In the genomic region with DNA sequence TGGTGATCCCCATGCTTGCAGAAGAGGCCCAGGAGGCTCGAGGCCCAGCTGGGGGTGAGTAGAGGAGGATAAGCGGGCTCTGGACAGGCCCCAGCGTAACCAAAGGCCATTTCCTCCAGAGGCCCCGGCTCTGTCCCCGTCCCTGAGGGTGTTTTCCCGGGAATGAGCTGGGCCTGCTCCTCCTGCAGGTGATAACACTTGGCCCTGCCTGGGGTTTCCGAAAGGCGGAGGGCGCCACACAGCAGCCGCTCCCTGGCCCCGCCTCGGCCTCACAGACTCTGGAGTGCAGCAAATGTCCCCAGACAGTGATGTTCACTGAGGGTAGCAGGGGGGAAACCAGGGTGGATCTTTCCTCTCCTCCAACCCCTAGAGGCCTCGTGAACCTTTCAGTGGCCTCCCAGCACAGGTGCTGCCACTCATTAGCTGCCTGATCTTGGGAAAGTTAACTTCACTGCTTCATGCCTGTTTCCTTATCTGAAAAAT, we compare ENCODE assay signal across 11 cellular contexts. TPM values are rescaled to one million over a fixed set of nuclear protein-coding genes. Genes with fewer than 3 reads are reported as not detected.
DNase-seq lines count a peak whose midpoint lies in the region; ATAC-seq and TF ChIP-seq lines count a peak whose summit lies in the region.
"Had no signal": no experiment of that assay in that cellular context is flagged by ENCODE, and none has a peak within 500 bp of the region (broad histone marks: within the 10 kb centered on the region; RNA-seq: fewer than 3 reads in every experiment).

No MANE protein-coding gene starts in this region.

- H3K27me3 ChIP-seq in aorta (ENCODE audit: control insufficient read depth in 1 of 2, insufficient read depth in 2 of 2, low read length in 1 of 2), result no peaks in the 10 kb centered on the region
- H3K27me3 ChIP-seq: foreskin keratinocyte, pancreas had no signal

- no peak for TF ChIP-seq CTCF in progenitor cell of endocrine pancreas (IDR thresholded peaks at IDR 0.05; ENCODE audit: unreplicated experiment)

- no peaks in the 10 kb centered on the region for H3K9me3 Mint-ChIP-seq in activated naive CD4-positive, alpha-beta T cell treated with anti-CD3 and anti-CD28 coated beads, Interleukin-2, amount 10 ng/mL, durations not matched to agents 7 days and 5 days
- H3K9me3 Mint-ChIP-seq in stimulated activated memory B cell treated with anti-CD40 and anti-IgM and Interleukin-4, amounts not matched to agents 10 μg/mL and 1 μg/mL and 100 μg/mL, for 72 hours, result no peaks in the 10 kb centered on the region
- no peaks in the 10 kb centered on the region for H3K9me3 Mint-ChIP-seq in progenitor cell of endocrine pancreas (ENCODE audit: low read depth)

- H3K4me1 Mint-ChIP-seq in activated naive CD4-positive, alpha-beta T cell treated with anti-CD3 and anti-CD28 coated beads, Interleukin-2, amount 10 ng/mL, durations not matched to agents 7 days and 5 days, result peaks cover 66% of the 10 kb centered on the region
- peaks cover 77% of the 10 kb centered on the region for H3K4me1 Mint-ChIP-seq in stimulated activated memory B cell treated with anti-CD40 and anti-IgM and Interleukin-4, amounts not matched to agents 10 μg/mL and 1 μg/mL and 100 μg/mL, for 72 hours
- H3K4me1 Mint-ChIP-seq in progenitor cell of endocrine pancreas (ENCODE audit: low read depth), result peaks cover 8% of the 10 kb centered on the region

- ATAC-seq in HG02678 (IDR thresholded peaks at IDR 0.05; ENCODE audit: unreplicated experiment) (peak; percentile 32), aorta (ENCODE audit: low FRiP score) (no peak)
- peak; percentile 80 for ATAC-seq in stimulated activated memory B cell treated with anti-CD40 and anti-IgM and Interleukin-4, amounts not matched to agents 10 μg/mL and 1 μg/mL and 100 μg/mL, for 72 hours
- ATAC-seq: foreskin keratinocyte had no signal

- H3K4me1 ChIP-seq in aorta (ENCODE audit: control insufficient read depth in 1 of 2, insufficient read depth in 2 of 2, low read length in 2 of 2), result no peaks in the 10 kb centered on the region
- H3K4me1 ChIP-seq: foreskin keratinocyte, pancreas had no signal

- intact Hi-C loops in aorta (cut with DNase I), result no loop called here

- H3K27ac Mint-ChIP-seq in activated naive CD4-positive, alpha-beta T cell treated with anti-CD3 and anti-CD28 coated beads, Interleukin-2, amount 10 ng/mL, durations not matched to agents 7 days and 5 days, result peak overlapping the region; percentile 98
- H3K27ac Mint-ChIP-seq in stimulated activated memory B cell treated with anti-CD40 and anti-IgM and Interleukin-4, amounts not matched to agents 10 μg/mL and 1 μg/mL and 100 μg/mL, for 72 hours, result peak overlapping the region; percentile 91
- no peak overlapping the region for H3K27ac Mint-ChIP-seq in progenitor cell of endocrine pancreas

- peaks cover 15% of the 10 kb centered on the region for H3K36me3 Mint-ChIP-seq in activated naive CD4-positive, alpha-beta T cell treated with anti-CD3 and anti-CD28 coated beads, Interleukin-2, amount 10 ng/mL, durations not matched to agents 7 days and 5 days
- no peaks in the 10 kb centered on the region for H3K36me3 Mint-ChIP-seq in stimulated activated memory B cell treated with anti-CD40 and anti-IgM and Interleukin-4, amounts not matched to agents 10 μg/mL and 1 μg/mL and 100 μg/mL, for 72 hours
- H3K36me3 Mint-ChIP-seq in progenitor cell of endocrine pancreas (ENCODE audit: insufficient read depth), result no peaks in the 10 kb centered on the region

- H3K4me3 Mint-ChIP-seq in activated naive CD4-positive, alpha-beta T cell treated with anti-CD3 and anti-CD28 coated beads, Interleukin-2, amount 10 ng/mL, durations not matched to agents 7 days and 5 days, result no peak overlapping the region
- peak overlapping the region; percentile 85 for H3K4me3 Mint-ChIP-seq in stimulated activated memory B cell treated with anti-CD40 and anti-IgM and Interleukin-4, amounts not matched to agents 10 μg/mL and 1 μg/mL and 100 μg/mL, for 72 hours
- no peak overlapping the region for H3K4me3 Mint-ChIP-seq in progenitor cell of endocrine pancreas (ENCODE audit: low read depth)

- H3K4me3 ChIP-seq in aorta (ENCODE audit: low read length in 2 of 2), result no peak overlapping the region
- H3K4me3 ChIP-seq: GM23248, pancreas had no signal

- no peaks in the 10 kb centered on the region for H3K9me3 ChIP-seq in aorta (ENCODE audit: control insufficient read depth, low read length)
- H3K9me3 ChIP-seq: pancreas had no signal

- CTCF ChIA-PET in activated naive CD4-positive, alpha-beta T cell treated with anti-CD3 and anti-CD28 coated beads, Interleukin-2, amount 10 ng/mL, durations not matched to agents 7 days and 5 days (lab: Charles Lee), result interaction anchor here (0.9 to 2.5 kb wide), 3 partner anchors 10 to 47 kb away, joined by 3 to 10 read pairs (median 3); no protein-coding TSS in a partner anchor

- no peak overlapping the region for H3K27ac ChIP-seq in aorta (ENCODE audit: low read depth in 1 of 2, low read length in 2 of 2)
- H3K27ac ChIP-seq: foreskin keratinocyte, GM23248, pancreas had no signal

- H3K27me3 Mint-ChIP-seq in activated naive CD4-positive, alpha-beta T cell treated with anti-CD3 and anti-CD28 coated beads, Interleukin-2, amount 10 ng/mL, durations not matched to agents 7 days and 5 days, result peaks cover 4% of the 10 kb centered on the region
- H3K27me3 Mint-ChIP-seq in stimulated activated memory B cell treated with anti-CD40 and anti-IgM and Interleukin-4, amounts not matched to agents 10 μg/mL and 1 μg/mL and 100 μg/mL, for 72 hours, result no peaks in the 10 kb centered on the region
- H3K27me3 Mint-ChIP-seq in progenitor cell of endocrine pancreas, result peaks cover 8% of the 10 kb centered on the region

- H3K36me3 ChIP-seq in aorta (ENCODE audit: control insufficient read depth in 1 of 2, insufficient read depth in 2 of 2, low read length in 1 of 2), result no peaks in the 10 kb centered on the region
- H3K36me3 ChIP-seq: pancreas had no signal

- 87% methylated on average over 13 of the region's 13 CpGs for WGBS in aorta, 2 donors

- DNase-seq in activated naive CD4-positive, alpha-beta T cell treated with anti-CD3 and anti-CD28 coated beads, Interleukin-2, amount 10 ng/mL, durations not matched to agents 7 days and 5 days, result peak; percentile 41
- DNase-seq in activated naive CD4-positive, alpha-beta T cell treated with anti-CD3 and anti-CD28 coated beads, Interleukin-2, amount 50 U/mL, for 16 hours, result no peak
- DNase-seq in SK-N-DZ (ENCODE audit: low spot score) (peak; percentile 51), aorta (no peak), kidney glomerular epithelial cell (lab: John Stamatoyannopoulos, UW) (no peak), progenitor cell of endocrine pancreas (ENCODE audit: low spot score, unreplicated experiment) (no peak)
- DNase-seq: foreskin keratinocyte, GM23248 had no signal

RNA-seq across cellular contexts. Expression of a gene that starts 10.5 kb away (rescaled TPM):
- 15.0 and 16.0 TPM in 2 replicates for polyA plus RNA-seq in SK-N-DZ (2014; cell fraction: cytosol; rRNA removed)
- 9.4 and 13.3 TPM in 2 replicates for polyA plus RNA-seq in SK-N-DZ (2014; cell fraction: nucleus; rRNA removed)
- total RNA-seq in aorta (10 to 100 TPM in 1 of 2 donors, 1 to 10 TPM in 1; 2.5 to 11.0 TPM), progenitor cell of endocrine pancreas (28.8 and 32.7 TPM in 2 replicates)
- polyA plus RNA-seq in aorta, result 1 to 10 TPM in 1 of 2 donors, under 1 TPM in 1; 0.26 to 1.1 TPM
- total RNA-seq: foreskin keratinocyte, GM23248 had no signal
- polyA plus RNA-seq: foreskin keratinocyte, GM23248 had no signal

RNA-seq across cellular contexts. Expression of a gene that starts 46.7 kb away (rescaled TPM):
- polyA plus RNA-seq in SK-N-DZ (2014; cell fraction: cytosol; rRNA removed), result 35.3 and 43.1 TPM in 2 replicates
- polyA plus RNA-seq in SK-N-DZ (2014; cell fraction: nucleus; rRNA removed), result 33.8 and 36.2 TPM in 2 replicates
- total RNA-seq in aorta (10 to 100 TPM; 22.5 to 30.8 TPM), progenitor cell of endocrine pancreas (31.2 and 40.6 TPM in 2 replicates)
- 10 to 100 TPM in 1 of 2 donors, 1 to 10 TPM in 1; 8.1 to 20.7 TPM for polyA plus RNA-seq in aorta

RNA-seq across cellular contexts. Expression of a gene that starts 55.8 kb away (rescaled TPM):
- 30.9 and 38.7 TPM in 2 replicates for polyA plus RNA-seq in SK-N-DZ (2014; cell fraction: cytosol; rRNA removed)
- polyA plus RNA-seq in SK-N-DZ (2014; cell fraction: nucleus; rRNA removed), result 13.4 and 15.8 TPM in 2 replicates
- total RNA-seq in aorta, result 10 to 100 TPM; 15.5 to 20.1 TPM
- polyA plus RNA-seq in aorta, result 1 to 10 TPM; 8.0 to 8.3 TPM
- 30.5 and 32.4 TPM in 2 replicates for total RNA-seq in progenitor cell of endocrine pancreas

Comparison
In these comparisons a context has a peak if more than half of its experiments do, and no peak if none do; other contexts are left out.
1. DNase-seq: peak in activated naive CD4-positive, alpha-beta T cell treated with anti-CD3 and anti-CD28 coated beads, Interleukin-2, amount 10 ng/mL, durations not matched to agents 7 days and 5 days (single experiment) and SK-N-DZ (single experiment); none in activated naive CD4-positive, alpha-beta T cell treated with anti-CD3 and anti-CD28 coated beads, Interleukin-2, amount 50 U/mL, for 16 hours (single experiment), aorta (0 of 2), kidney glomerular epithelial cell (single experiment) and progenitor cell of endocrine pancreas (single experiment).